Comparison of ENCODE assay signal across 29 cellular contexts in genomic region chr10:78415111-78415510, GRCh38.
"Had no signal": no experiment of that assay in that cellular context is flagged by ENCODE, and none has a peak within 500 bp of the region (broad histone marks: within the 10 kb centered on the region; RNA-seq: fewer than 3 reads in every experiment).

No MANE protein-coding gene starts in this region.

- H3K9me3 ChIP-seq: esophagus squamous epithelium, gastrocnemius medialis, ovary, psoas muscle, right lobe of liver, testis, tibial artery had no signal

- H3K27me3 ChIP-seq: esophagus squamous epithelium, gastrocnemius medialis, ovary, right lobe of liver, testis, tibial artery had no signal

- H3K27me3 Mint-ChIP-seq: type B pancreatic cell had no signal

- H3K4me1 Mint-ChIP-seq: memory B cell; stimulated activated effector memory CD8-positive, alpha-beta T cell treated with anti-CD3 and anti-CD28 coated beads, Interleukin-12 subunit alpha, Interleukin-12 subunit beta, amount 100 ng/mL, for 72 hours had no signal

- H3K4me1 ChIP-seq: gastrocnemius medialis, psoas muscle, right lobe of liver, testis had no signal

- H3K4me3 Mint-ChIP-seq: memory B cell; naive thymus-derived CD4-positive, alpha-beta T cell; nephron progenitor cell; stimulated activated effector memory CD8-positive, alpha-beta T cell treated with anti-CD3 and anti-CD28 coated beads, Interleukin-12 subunit alpha, Interleukin-12 subunit beta, amount 100 ng/mL, for 72 hours had no signal

- FAIRE-seq: endothelial cell of umbilical vein, kidney had no signal

- H3K36me3 ChIP-seq: esophagus squamous epithelium, gastrocnemius medialis, ovary, right lobe of liver, tibial artery had no signal

- H3K36me3 Mint-ChIP-seq: memory B cell; naive thymus-derived CD4-positive, alpha-beta T cell; stimulated activated effector memory CD8-positive, alpha-beta T cell treated with anti-CD3 and anti-CD28 coated beads, Interleukin-12 subunit alpha, Interleukin-12 subunit beta, amount 100 ng/mL, for 72 hours; type B pancreatic cell had no signal

- H3K9me3 Mint-ChIP-seq: memory B cell; nephron progenitor cell; stimulated activated effector memory CD8-positive, alpha-beta T cell treated with anti-CD3 and anti-CD28 coated beads, Interleukin-12 subunit alpha, Interleukin-12 subunit beta, amount 100 ng/mL, for 72 hours had no signal

- H3K4me2 ChIP-seq: smooth muscle cell had no signal

- ATAC-seq: gastrocnemius medialis; left lobe of liver; naive thymus-derived CD4-positive, alpha-beta T cell; psoas muscle; right lobe of liver; stimulated activated effector memory CD8-positive, alpha-beta T cell treated with anti-CD3 and anti-CD28 coated beads, Interleukin-12 subunit alpha, Interleukin-12 subunit beta, amount 100 ng/mL, for 72 hours had no signal

- H3K4me3 ChIP-seq: coronary artery, esophagus squamous epithelium, gastrocnemius medialis, lung, ovary, psoas muscle, right lobe of liver, smooth muscle cell, testis, tibial artery had no signal

- H3K27ac Mint-ChIP-seq: memory B cell; naive thymus-derived CD4-positive, alpha-beta T cell; nephron progenitor cell; stimulated activated effector memory CD8-positive, alpha-beta T cell treated with anti-CD3 and anti-CD28 coated beads, Interleukin-12 subunit alpha, Interleukin-12 subunit beta, amount 100 ng/mL, for 72 hours had no signal

- DNase-seq: dermis blood vessel endothelial cell; effector memory CD4-positive, alpha-beta T cell; esophagus squamous epithelium; foreskin fibroblast; gastrocnemius medialis; kidney; midbrain; naive thymus-derived CD4-positive, alpha-beta T cell; nephron progenitor cell; nucleus accumbens; ovary; posterior cingulate gyrus; psoas muscle; stimulated activated CD4-positive, alpha-beta T cell treated with anti-CD3 and anti-CD28 coated beads, Interleukin-12 subunit alpha, Interleukin-12 subunit beta, amount 100 ng/mL, for 4 hours; stimulated activated CD4-positive, alpha-beta T cell treated with anti-CD3 and anti-CD28 coated beads, Interleukin-1b, Interleukin-23, amount 100 ng/mL, for 48 hours; stimulated activated CD4-positive, alpha-beta T cell treated with anti-CD3 and anti-CD28 coated beads, Interleukin-4, amount 100 ng/mL, for 1 hour; stimulated activated naive CD4-positive, alpha-beta T cell treated with Interleukin-2 at 50 U/mL for 16 hours; substantia nigra; testis had no signal

- H3K27ac ChIP-seq: coronary artery, esophagus squamous epithelium, gastrocnemius medialis, ovary, psoas muscle, right lobe of liver, testis, tibial artery had no signal
